In the genomic region with DNA sequence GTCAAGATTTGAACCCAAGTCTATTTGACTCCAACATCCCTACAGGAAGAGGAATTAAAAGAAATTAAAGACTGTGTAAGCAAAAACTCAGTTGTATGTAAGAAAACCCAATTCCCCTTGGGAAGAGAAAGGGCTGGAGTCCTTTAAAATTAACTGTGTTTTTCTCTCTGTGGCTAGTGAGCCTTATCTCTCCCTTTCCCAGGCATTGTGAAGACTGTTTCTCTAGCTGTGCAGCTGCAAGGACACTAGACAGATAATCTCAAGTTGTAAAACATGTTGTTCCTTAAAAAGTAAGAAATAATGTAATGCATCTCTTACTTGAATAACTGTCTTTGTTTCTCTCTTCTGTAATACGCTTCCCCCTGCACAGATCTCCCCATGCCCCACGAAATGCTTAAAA, we compare ENCODE assay signal across 1 cellular context.
TF ChIP-seq lines count a peak whose summit lies in the region.
"Not testable (repeated sequence)": the region's sequence is repeated elsewhere in the genome, so short reads cannot be mapped to it uniquely, and the experiment has no call there.

No MANE protein-coding gene starts in this region.

TF ChIP-seq in K562, 482 proteins besides CTCF, POLR2A, EP300 and RAD21:
- TF ChIP-seq ARID1B (IDR thresholded peaks at IDR 0.05) (peak; percentile 63), SOX6 (IDR thresholded peaks at IDR 0.05) (0 out of 2 replicates have a peak, but pooled peaks have one; percentile 37), CBFA2T3 (IDR thresholded peaks at IDR 0.05) (peak; percentile 37; the same call in 1 of the 2 replicates), SMARCA4 (IDR thresholded peaks at IDR 0.05) (0 out of 2 replicates have a peak, but pooled peaks have one; percentile 28), FOXM1 (IDR thresholded peaks at IDR 0.05; ENCODE audit: low read depth) (0 out of 2 replicates have a peak, but pooled peaks have one; percentile 12), GATA2 (CRISPR knock-in tag; IDR thresholded peaks at IDR 0.05) (peak; percentile 54; the same call in 1 of the 2 replicates), RBBP5 (IDR thresholded peaks at IDR 0.05; ENCODE audit: borderline replicate concordance, insufficient read depth, low read length, poor library complexity, severe bottlenecking) (peak; percentile 24), NFIC (IDR thresholded peaks at IDR 0.05) (peak; percentile 29; the same call in 1 of the 2 replicates), TCF3 (CRISPR knock-in tag; IDR thresholded peaks at IDR 0.05) (peak; percentile 66), TAL1 (IDR thresholded peaks at IDR 0.05) (peak; percentile 26)
- not testable (repeated sequence) for TF ChIP-seq FOXM1 (CRISPR knock-in tag; IDR thresholded peaks at IDR 0.05; ENCODE audit: low read depth)
